1 cellular context compared by ENCODE assay signal in genomic region chr16:29995330-29995910, GRCh38.
A peak's percentile ranks its signal among the peaks of the same experiment; 100 is the strongest.
TF ChIP-seq lines count a peak whose summit lies in the region.

A gene with protein sequence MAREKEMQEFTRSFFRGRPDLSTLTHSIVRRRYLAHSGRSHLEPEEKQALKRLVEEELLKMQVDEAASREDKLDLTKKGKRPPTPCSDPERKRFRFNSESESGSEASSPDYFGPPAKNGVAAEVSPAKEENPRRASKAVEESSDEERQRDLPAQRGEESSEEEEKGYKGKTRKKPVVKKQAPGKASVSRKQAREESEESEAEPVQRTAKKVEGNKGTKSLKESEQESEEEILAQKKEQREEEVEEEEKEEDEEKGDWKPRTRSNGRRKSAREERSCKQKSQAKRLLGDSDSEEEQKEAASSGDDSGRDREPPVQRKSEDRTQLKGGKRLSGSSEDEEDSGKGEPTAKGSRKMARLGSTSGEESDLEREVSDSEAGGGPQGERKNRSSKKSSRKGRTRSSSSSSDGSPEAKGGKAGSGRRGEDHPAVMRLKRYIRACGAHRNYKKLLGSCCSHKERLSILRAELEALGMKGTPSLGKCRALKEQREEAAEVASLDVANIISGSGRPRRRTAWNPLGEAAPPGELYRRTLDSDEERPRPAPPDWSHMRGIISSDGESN (minus strand): TSS chr16:29995617. CDS start chr16:29995605, 12 bp downstream.

TF ChIP-seq in HepG2, 621 proteins besides CTCF, POLR2A, EP300 and RAD21 (continued from another document and continues in another):
- TF ChIP-seq ZBTB3 (CRISPR knock-in tag; IDR thresholded peaks at IDR 0.05; ENCODE audit: borderline replicate concordance, low read depth) (no peak), ZNF552 (CRISPR knock-in tag; IDR thresholded peaks at IDR 0.05; ENCODE audit: borderline replicate concordance) (0 out of 2 replicates have a peak, but pooled peaks have one; percentile 15), ZKSCAN8 (CRISPR knock-in tag; IDR thresholded peaks at IDR 0.05; ENCODE audit: borderline replicate concordance) (no peak), SKIL (CRISPR knock-in tag; IDR thresholded peaks at IDR 0.05; ENCODE audit: borderline replicate concordance) (no peak), ZSCAN30 (CRISPR knock-in tag; IDR thresholded peaks at IDR 0.05) (peak; percentile 37; the same call in 1 of the 2 replicates), RFX1 (IDR thresholded peaks at IDR 0.05) (no peak), AGO2 (optimal IDR thresholded peaks at IDR 0.05; ENCODE audit: low read depth, low read length) (peak; percentile 95), RXRA (CRISPR knock-in tag; IDR thresholded peaks at IDR 0.05) (0 out of 2 replicates have a peak, but pooled peaks have one; percentile 5), ZNF256 (CRISPR knock-in tag; conservative IDR thresholded peaks at IDR 0.05) (peak; percentile 90), ZNF263 (CRISPR knock-in tag; IDR thresholded peaks at IDR 0.05) (peak; percentile 67; the same call in 1 of the 2 replicates), E2F2 (CRISPR knock-in tag; IDR thresholded peaks at IDR 0.05; ENCODE audit: borderline replicate concordance) (peak; percentile 89; the same call in 1 of the 2 replicates), XBP1 (CRISPR knock-in tag; IDR thresholded peaks at IDR 0.05) (peak; percentile 28), IKZF4 (CRISPR knock-in tag; IDR thresholded peaks at IDR 0.05; ENCODE audit: borderline replicate concordance, low read depth, not compliant biosample characterization) (no peak), REL (CRISPR knock-in tag; conservative IDR thresholded peaks at IDR 0.05) (no peak; the same call in 1 of the 2 replicates), PAF1 (CRISPR knock-in tag; IDR thresholded peaks at IDR 0.05) (no peak), ZNF468 (CRISPR knock-in tag; IDR thresholded peaks at IDR 0.05) (0 out of 2 replicates have a peak, but pooled peaks have one; percentile 23), IRX3 (CRISPR knock-in tag; IDR thresholded peaks at IDR 0.05; ENCODE audit: borderline replicate concordance, low read depth) (peak; percentile 33; the same call in 1 of the 2 replicates), ZNF101 (CRISPR knock-in tag; IDR thresholded peaks at IDR 0.05; ENCODE audit: borderline replicate concordance, low read depth) (peak; percentile 69; the same call in 1 of the 2 replicates), TAF1 (CRISPR knock-in tag; IDR thresholded peaks at IDR 0.05) (no peak), MIER2 (CRISPR knock-in tag; IDR thresholded peaks at IDR 0.05) (0 out of 2 replicates have a peak, but pooled peaks have one; percentile 8), POLR2AphosphoS2 (IDR thresholded peaks at IDR 0.05; ENCODE audit: low read depth, low read length) (peak; percentile 14; the same call in 1 of the 2 replicates), SPEN (CRISPR knock-in tag; IDR thresholded peaks at IDR 0.05; ENCODE audit: low read depth) (no peak; the same call in none of the 2 replicates), TCF7L2 (IDR thresholded peaks at IDR 0.05; ENCODE audit: low read depth, low read length) (no peak), CHD4 (IDR thresholded peaks at IDR 0.05; ENCODE audit: borderline replicate concordance, low read length) (no peak), NFE2L2 (IDR thresholded peaks at IDR 0.05; ENCODE audit: low read length) (no peak)
- TF ChIP-seq, protein P1, sequence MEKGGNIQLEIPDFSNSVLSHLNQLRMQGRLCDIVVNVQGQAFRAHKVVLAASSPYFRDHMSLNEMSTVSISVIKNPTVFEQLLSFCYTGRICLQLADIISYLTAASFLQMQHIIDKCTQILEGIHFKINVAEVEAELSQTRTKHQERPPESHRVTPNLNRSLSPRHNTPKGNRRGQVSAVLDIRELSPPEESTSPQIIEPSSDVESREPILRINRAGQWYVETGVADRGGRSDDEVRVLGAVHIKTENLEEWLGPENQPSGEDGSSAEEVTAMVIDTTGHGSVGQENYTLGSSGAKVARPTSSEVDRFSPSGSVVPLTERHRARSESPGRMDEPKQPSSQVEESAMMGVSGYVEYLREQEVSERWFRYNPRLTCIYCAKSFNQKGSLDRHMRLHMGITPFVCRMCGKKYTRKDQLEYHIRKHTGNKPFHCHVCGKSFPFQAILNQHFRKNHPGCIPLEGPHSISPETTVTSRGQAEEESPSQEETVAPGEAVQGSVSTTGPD (CRISPR knock-in tag; IDR thresholded peaks at IDR 0.05), result peak; percentile 66; the same call in 1 of the 2 replicates
- TF ChIP-seq, protein P2, sequence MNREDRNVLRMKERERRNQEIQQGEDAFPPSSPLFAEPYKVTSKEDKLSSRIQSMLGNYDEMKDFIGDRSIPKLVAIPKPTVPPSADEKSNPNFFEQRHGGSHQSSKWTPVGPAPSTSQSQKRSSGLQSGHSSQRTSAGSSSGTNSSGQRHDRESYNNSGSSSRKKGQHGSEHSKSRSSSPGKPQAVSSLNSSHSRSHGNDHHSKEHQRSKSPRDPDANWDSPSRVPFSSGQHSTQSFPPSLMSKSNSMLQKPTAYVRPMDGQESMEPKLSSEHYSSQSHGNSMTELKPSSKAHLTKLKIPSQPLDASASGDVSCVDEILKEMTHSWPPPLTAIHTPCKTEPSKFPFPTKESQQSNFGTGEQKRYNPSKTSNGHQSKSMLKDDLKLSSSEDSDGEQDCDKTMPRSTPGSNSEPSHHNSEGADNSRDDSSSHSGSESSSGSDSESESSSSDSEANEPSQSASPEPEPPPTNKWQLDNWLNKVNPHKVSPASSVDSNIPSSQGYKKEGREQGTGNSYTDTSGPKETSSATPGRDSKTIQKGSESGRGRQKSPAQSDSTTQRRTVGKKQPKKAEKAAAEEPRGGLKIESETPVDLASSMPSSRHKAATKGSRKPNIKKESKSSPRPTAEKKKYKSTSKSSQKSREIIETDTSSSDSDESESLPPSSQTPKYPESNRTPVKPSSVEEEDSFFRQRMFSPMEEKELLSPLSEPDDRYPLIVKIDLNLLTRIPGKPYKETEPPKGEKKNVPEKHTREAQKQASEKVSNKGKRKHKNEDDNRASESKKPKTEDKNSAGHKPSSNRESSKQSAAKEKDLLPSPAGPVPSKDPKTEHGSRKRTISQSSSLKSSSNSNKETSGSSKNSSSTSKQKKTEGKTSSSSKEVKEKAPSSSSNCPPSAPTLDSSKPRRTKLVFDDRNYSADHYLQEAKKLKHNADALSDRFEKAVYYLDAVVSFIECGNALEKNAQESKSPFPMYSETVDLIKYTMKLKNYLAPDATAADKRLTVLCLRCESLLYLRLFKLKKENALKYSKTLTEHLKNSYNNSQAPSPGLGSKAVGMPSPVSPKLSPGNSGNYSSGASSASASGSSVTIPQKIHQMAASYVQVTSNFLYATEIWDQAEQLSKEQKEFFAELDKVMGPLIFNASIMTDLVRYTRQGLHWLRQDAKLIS (CRISPR knock-in tag; IDR thresholded peaks at IDR 0.05), result peak; percentile 55; the same call in 1 of the 2 replicates
- TF ChIP-seq, protein P3, sequence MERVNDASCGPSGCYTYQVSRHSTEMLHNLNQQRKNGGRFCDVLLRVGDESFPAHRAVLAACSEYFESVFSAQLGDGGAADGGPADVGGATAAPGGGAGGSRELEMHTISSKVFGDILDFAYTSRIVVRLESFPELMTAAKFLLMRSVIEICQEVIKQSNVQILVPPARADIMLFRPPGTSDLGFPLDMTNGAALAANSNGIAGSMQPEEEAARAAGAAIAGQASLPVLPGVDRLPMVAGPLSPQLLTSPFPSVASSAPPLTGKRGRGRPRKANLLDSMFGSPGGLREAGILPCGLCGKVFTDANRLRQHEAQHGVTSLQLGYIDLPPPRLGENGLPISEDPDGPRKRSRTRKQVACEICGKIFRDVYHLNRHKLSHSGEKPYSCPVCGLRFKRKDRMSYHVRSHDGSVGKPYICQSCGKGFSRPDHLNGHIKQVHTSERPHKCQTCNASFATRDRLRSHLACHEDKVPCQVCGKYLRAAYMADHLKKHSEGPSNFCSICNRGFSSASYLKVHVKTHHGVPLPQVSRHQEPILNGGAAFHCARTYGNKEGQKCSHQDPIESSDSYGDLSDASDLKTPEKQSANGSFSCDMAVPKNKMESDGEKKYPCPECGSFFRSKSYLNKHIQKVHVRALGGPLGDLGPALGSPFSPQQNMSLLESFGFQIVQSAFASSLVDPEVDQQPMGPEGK (CRISPR knock-in tag; IDR thresholded peaks at IDR 0.05), result peak; percentile 16; the same call in 1 of the 2 replicates
- TF ChIP-seq, protein P4, sequence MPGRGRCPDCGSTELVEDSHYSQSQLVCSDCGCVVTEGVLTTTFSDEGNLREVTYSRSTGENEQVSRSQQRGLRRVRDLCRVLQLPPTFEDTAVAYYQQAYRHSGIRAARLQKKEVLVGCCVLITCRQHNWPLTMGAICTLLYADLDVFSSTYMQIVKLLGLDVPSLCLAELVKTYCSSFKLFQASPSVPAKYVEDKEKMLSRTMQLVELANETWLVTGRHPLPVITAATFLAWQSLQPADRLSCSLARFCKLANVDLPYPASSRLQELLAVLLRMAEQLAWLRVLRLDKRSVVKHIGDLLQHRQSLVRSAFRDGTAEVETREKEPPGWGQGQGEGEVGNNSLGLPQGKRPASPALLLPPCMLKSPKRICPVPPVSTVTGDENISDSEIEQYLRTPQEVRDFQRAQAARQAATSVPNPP (CRISPR knock-in tag; IDR thresholded peaks at IDR 0.05), result peak; percentile 86; the same call in 1 of the 2 replicates
- TF ChIP-seq, protein P5, sequence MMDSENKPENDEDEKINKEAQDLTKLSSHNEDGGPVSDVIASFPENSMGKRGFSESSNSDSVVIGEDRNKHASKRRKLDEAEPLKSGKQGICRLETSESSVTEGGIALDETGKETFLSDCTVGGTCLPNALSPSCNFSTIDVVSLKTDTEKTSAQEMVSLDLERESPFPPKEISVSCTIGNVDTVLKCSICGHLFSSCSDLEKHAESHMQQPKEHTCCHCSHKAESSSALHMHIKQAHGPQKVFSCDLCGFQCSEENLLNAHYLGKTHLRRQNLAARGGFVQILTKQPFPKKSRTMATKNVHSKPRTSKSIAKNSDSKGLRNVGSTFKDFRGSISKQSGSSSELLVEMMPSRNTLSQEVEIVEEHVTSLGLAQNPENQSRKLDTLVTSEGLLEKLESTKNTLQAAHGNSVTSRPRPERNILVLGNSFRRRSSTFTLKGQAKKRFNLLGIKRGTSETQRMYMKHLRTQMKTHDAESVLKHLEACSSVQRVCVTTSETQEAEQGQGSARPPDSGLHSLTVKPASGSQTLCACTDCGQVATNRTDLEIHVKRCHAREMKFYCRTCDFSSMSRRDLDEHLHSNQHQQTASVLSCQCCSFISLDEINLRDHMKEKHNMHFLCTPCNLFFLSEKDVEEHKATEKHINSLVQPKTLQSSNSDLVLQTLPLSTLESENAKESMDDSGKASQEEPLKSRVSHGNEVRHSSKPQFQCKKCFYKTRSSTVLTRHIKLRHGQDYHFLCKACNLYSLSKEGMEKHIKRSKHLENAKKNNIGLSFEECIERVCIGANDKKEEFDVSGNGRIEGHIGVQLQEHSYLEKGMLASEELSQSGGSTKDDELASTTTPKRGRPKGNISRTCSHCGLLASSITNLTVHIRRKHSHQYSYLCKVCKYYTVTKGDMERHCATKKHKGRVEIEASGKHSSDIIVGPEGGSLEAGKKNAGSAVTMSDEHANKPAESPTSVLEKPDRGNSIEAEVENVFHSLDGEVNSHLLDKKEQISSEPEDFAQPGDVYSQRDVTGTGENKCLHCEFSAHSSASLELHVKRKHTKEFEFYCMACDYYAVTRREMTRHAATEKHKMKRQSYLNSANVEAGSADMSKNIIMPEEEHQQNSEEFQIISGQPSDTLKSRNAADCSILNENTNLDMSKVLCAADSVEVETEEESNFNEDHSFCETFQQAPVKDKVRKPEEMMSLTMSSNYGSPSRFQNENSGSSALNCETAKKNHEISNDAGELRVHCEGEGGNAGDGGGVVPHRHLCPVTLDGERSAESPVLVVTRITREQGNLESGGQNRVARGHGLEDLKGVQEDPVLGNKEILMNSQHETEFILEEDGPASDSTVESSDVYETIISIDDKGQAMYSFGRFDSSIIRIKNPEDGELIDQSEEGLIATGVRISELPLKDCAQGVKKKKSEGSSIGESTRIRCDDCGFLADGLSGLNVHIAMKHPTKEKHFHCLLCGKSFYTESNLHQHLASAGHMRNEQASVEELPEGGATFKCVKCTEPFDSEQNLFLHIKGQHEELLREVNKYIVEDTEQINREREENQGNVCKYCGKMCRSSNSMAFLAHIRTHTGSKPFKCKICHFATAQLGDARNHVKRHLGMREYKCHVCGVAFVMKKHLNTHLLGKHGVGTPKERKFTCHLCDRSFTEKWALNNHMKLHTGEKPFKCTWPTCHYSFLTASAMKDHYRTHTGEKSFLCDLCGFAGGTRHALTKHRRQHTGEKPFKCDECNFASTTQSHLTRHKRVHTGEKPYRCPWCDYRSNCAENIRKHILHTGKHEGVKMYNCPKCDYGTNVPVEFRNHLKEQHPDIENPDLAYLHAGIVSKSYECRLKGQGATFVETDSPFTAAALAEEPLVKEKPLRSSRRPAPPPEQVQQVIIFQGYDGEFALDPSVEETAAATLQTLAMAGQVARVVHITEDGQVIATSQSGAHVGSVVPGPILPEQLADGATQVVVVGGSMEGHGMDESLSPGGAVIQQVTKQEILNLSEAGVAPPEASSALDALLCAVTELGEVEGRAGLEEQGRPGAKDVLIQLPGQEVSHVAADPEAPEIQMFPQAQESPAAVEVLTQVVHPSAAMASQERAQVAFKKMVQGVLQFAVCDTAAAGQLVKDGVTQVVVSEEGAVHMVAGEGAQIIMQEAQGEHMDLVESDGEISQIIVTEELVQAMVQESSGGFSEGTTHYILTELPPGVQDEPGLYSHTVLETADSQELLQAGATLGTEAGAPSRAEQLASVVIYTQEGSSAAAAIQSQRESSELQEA (CRISPR knock-in tag; IDR thresholded peaks at IDR 0.05; ENCODE audit: not compliant biosample characterization), result no peak
- TF ChIP-seq, protein P6, sequence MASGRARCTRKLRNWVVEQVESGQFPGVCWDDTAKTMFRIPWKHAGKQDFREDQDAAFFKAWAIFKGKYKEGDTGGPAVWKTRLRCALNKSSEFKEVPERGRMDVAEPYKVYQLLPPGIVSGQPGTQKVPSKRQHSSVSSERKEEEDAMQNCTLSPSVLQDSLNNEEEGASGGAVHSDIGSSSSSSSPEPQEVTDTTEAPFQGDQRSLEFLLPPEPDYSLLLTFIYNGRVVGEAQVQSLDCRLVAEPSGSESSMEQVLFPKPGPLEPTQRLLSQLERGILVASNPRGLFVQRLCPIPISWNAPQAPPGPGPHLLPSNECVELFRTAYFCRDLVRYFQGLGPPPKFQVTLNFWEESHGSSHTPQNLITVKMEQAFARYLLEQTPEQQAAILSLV (CRISPR knock-in tag; IDR thresholded peaks at IDR 0.05; ENCODE audit: borderline replicate concordance), result peak; percentile 95; the same call in 1 of the 2 replicates
